ENCODE assay signal across 18 cellular contexts in genomic region chr5:179310439-179311090, GRCh38. TPM values are rescaled to one million over a fixed set of nuclear protein-coding genes. Genes with fewer than 3 reads are reported as not detected.
DNase-seq lines count a peak whose midpoint lies in the region; ATAC-seq and TF ChIP-seq lines count a peak whose summit lies in the region.
"Had no signal": no experiment of that assay in that cellular context is flagged by ENCODE, and none has a peak within 500 bp of the region (broad histone marks: within the 10 kb centered on the region; RNA-seq: fewer than 3 reads in every experiment).

No MANE protein-coding gene starts in this region.

- no peak for TF ChIP-seq EP300 in suprapubic skin (IDR thresholded peaks at IDR 0.05)

- DNase-seq in Right ventricle myocardium superior (peak; percentile 27), left ventricle myocardium superior (no peak), RWPE2 (ENCODE audit: low spot score) (peak; percentile 51), suprapubic skin (ENCODE audit: low spot score in 2 of 2) (peak; percentile 55 to 78)
- no peak for DNase-seq in naive thymus-derived CD4-positive, alpha-beta T cell
- no peak for DNase-seq in activated CD4-positive, alpha-beta T cell treated with anti-CD3 and anti-CD28 coated beads, Interleukin-2, amount 10 ng/mL, durations not matched to agents 24 days and 14 days
- DNase-seq: DMS153, GM23248, HCEC 1CT, NCI-H1048, NCI-H1436 treated with DMSO at 0.1 percent for 48 hours, NCI-H2029 treated with DMSO at 0.1 percent for 48 hours, NCI-H510A treated with DMSO at 0.1 percent for 48 hours, NCI-H82 had no signal

- peaks cover 0 to 12% (median 5%) of the 10 kb centered on the region in 11 donors for H3K9me3 Mint-ChIP-seq in naive thymus-derived CD4-positive, alpha-beta T cell
- H3K9me3 Mint-ChIP-seq in activated CD4-positive, alpha-beta T cell treated with anti-CD3 and anti-CD28 coated beads, Interleukin-2, amount 10 ng/mL, durations not matched to agents 24 days and 14 days: no peaks in the 10 kb centered on the region

- TF ChIP-seq CTCF in RWPE2 (IDR thresholded peaks at IDR 0.05; ENCODE audit: poor library complexity, severe bottlenecking) (no peak), suprapubic skin (IDR thresholded peaks at IDR 0.05) (no peak)

- peaks cover 0 to 13% (median 0%) of the 10 kb centered on the region in 5 donors for H3K27me3 Mint-ChIP-seq in naive thymus-derived CD4-positive, alpha-beta T cell
- H3K27me3 Mint-ChIP-seq in activated CD4-positive, alpha-beta T cell treated with anti-CD3 and anti-CD28 coated beads, Interleukin-2, amount 10 ng/mL, durations not matched to agents 24 days and 14 days: no peaks in the 10 kb centered on the region

- no peaks in the 10 kb centered on the region for H3K27me3 ChIP-seq in RWPE2 (ENCODE audit: insufficient read depth, poor library complexity, severe bottlenecking)
- no peaks in the 10 kb centered on the region for H3K27me3 ChIP-seq in naive thymus-derived CD4-positive, alpha-beta T cell (ENCODE audit: control insufficient read depth in 2 of 2, insufficient read depth in 2 of 2, low read length in 2 of 2)
- no peaks in the 10 kb centered on the region for H3K27me3 ChIP-seq in suprapubic skin

- CTCF ChIA-PET in naive thymus-derived CD4-positive, alpha-beta T cell (lab: Charles Lee): no interaction called here

- H3K4me1 Mint-ChIP-seq in naive thymus-derived CD4-positive, alpha-beta T cell: no peaks in the 10 kb centered on the region
- H3K4me1 Mint-ChIP-seq in activated CD4-positive, alpha-beta T cell treated with anti-CD3 and anti-CD28 coated beads, Interleukin-2, amount 10 ng/mL, durations not matched to agents 24 days and 14 days: no peaks in the 10 kb centered on the region

- H3K9me3 ChIP-seq in RWPE2 (ENCODE audit: severe bottlenecking): peaks cover 5% of the 10 kb centered on the region
- no peaks in the 10 kb centered on the region for H3K9me3 ChIP-seq in naive thymus-derived CD4-positive, alpha-beta T cell (ENCODE audit: control insufficient read depth in 2 of 3, low read length in 3 of 3)
- no peaks in the 10 kb centered on the region for H3K9me3 ChIP-seq in suprapubic skin

- POLR2A ChIA-PET in naive thymus-derived CD4-positive, alpha-beta T cell (lab: Charles Lee): no interaction called here

- intact Hi-C loops in Right ventricle myocardium superior (cut with DNase I): no loop called here
- intact Hi-C loops in left ventricle myocardium superior (cut with micrococcal nuclease): no loop called here
- intact Hi-C loops in naive thymus-derived CD4-positive, alpha-beta T cell (cut with micrococcal nuclease): no loop called here
- intact Hi-C loops in activated CD4-positive, alpha-beta T cell treated with anti-CD3 and anti-CD28 coated beads, Interleukin-2, amount 10 ng/mL, durations not matched to agents 24 days and 14 days (cut with micrococcal nuclease): no loop called here

- no peak overlapping the region for H3K27ac ChIP-seq in RWPE2 (ENCODE audit: poor library complexity, severe bottlenecking)
- no peak overlapping the region for H3K27ac ChIP-seq in naive thymus-derived CD4-positive, alpha-beta T cell (ENCODE audit: low read depth, low read length)
- H3K27ac ChIP-seq in suprapubic skin: no peak overlapping the region
- H3K27ac ChIP-seq: C4-2B, GM23248 had no signal

- no peak for TF ChIP-seq POLR2A in suprapubic skin (IDR thresholded peaks at IDR 0.05)

- no peaks in the 10 kb centered on the region for H3K4me1 ChIP-seq in RWPE2 (ENCODE audit: insufficient read depth, poor library complexity, severe bottlenecking)
- no peaks in the 10 kb centered on the region for H3K4me1 ChIP-seq in naive thymus-derived CD4-positive, alpha-beta T cell (ENCODE audit: control insufficient read depth in 2 of 2, insufficient read depth in 2 of 2, low read length in 2 of 2)
- H3K4me1 ChIP-seq in suprapubic skin: peaks cover 18% of the 10 kb centered on the region

- no peaks in the 10 kb centered on the region for H3K36me3 ChIP-seq in RWPE2 (ENCODE audit: low read depth)
- no peaks in the 10 kb centered on the region for H3K36me3 ChIP-seq in naive thymus-derived CD4-positive, alpha-beta T cell (ENCODE audit: control insufficient read depth in 2 of 3, insufficient read depth in 3 of 3, low read length in 3 of 3)
- H3K36me3 ChIP-seq in suprapubic skin: no peaks in the 10 kb centered on the region

- 64% methylated on average over 4 of the region's 9 CpGs for WGBS in suprapubic skin

- H3K4me3 Mint-ChIP-seq in naive thymus-derived CD4-positive, alpha-beta T cell: no peak overlapping the region
- H3K4me3 Mint-ChIP-seq in activated CD4-positive, alpha-beta T cell treated with anti-CD3 and anti-CD28 coated beads, Interleukin-2, amount 10 ng/mL, durations not matched to agents 24 days and 14 days: no peak overlapping the region

- H3K4me3 ChIP-seq in RWPE2 (ENCODE audit: severe bottlenecking) (no peak overlapping the region), suprapubic skin (no peak overlapping the region)
- H3K4me3 ChIP-seq in naive thymus-derived CD4-positive, alpha-beta T cell (ENCODE audit: low read length): no peak overlapping the region
- H3K4me3 ChIP-seq: GM23248 had no signal

- ATAC-seq in Right ventricle myocardium superior (ENCODE audit: poor library complexity): no peak
- ATAC-seq in left ventricle myocardium superior: no peak
- no peak for ATAC-seq in RWPE2 (ENCODE audit: low read depth)
- ATAC-seq in naive thymus-derived CD4-positive, alpha-beta T cell: peak; percentile 23
- no peak for ATAC-seq in HG03045 (IDR thresholded peaks at IDR 0.05; ENCODE audit: unreplicated experiment)
- ATAC-seq in HG03095 (IDR thresholded peaks at IDR 0.05; ENCODE audit: unreplicated experiment): no peak

- peaks cover 0 to 7% (median 0%) of the 10 kb centered on the region in 5 donors for H3K36me3 Mint-ChIP-seq in naive thymus-derived CD4-positive, alpha-beta T cell
- no peaks in the 10 kb centered on the region for H3K36me3 Mint-ChIP-seq in activated CD4-positive, alpha-beta T cell treated with anti-CD3 and anti-CD28 coated beads, Interleukin-2, amount 10 ng/mL, durations not matched to agents 24 days and 14 days (ENCODE audit: low read depth)

- H3K27ac Mint-ChIP-seq in naive thymus-derived CD4-positive, alpha-beta T cell: no peak overlapping the region
- no peak overlapping the region for H3K27ac Mint-ChIP-seq in activated CD4-positive, alpha-beta T cell treated with anti-CD3 and anti-CD28 coated beads, Interleukin-2, amount 10 ng/mL, durations not matched to agents 24 days and 14 days

RNA-seq across cellular contexts. Expression of gene ADAMTS2, which starts 34.7 kb away (rescaled TPM):
- 3.6 TPM for total RNA-seq in Right ventricle myocardium superior
- 4.3 TPM for total RNA-seq in left ventricle myocardium superior
- not detected for total RNA-seq in naive thymus-derived CD4-positive, alpha-beta T cell
- polyA plus RNA-seq in naive thymus-derived CD4-positive, alpha-beta T cell: not detected
- 1 to 10 TPM; 3.1 to 5.5 (median 4.3) TPM for total RNA-seq in suprapubic skin
- total RNA-seq in activated CD4-positive, alpha-beta T cell treated with anti-CD3 and anti-CD28 coated beads, Interleukin-2, amount 10 ng/mL, durations not matched to agents 24 days and 14 days: not detected in 2 replicates
- total RNA-seq: MCF 10A had no signal

Comparison
In these comparisons a context has a peak if more than half of its experiments do, and no peak if none do; other contexts are left out.
1. DNase-seq: peak in Right ventricle myocardium superior (single experiment), RWPE2 (single experiment) and suprapubic skin (2 of 2); none in left ventricle myocardium superior (single experiment), naive thymus-derived CD4-positive, alpha-beta T cell (0 of 9) and activated CD4-positive, alpha-beta T cell treated with anti-CD3 and anti-CD28 coated beads, Interleukin-2, amount 10 ng/mL, durations not matched to agents 24 days and 14 days (single experiment).